26 cellular contexts compared by ENCODE assay signal in the genomic region with DNA sequence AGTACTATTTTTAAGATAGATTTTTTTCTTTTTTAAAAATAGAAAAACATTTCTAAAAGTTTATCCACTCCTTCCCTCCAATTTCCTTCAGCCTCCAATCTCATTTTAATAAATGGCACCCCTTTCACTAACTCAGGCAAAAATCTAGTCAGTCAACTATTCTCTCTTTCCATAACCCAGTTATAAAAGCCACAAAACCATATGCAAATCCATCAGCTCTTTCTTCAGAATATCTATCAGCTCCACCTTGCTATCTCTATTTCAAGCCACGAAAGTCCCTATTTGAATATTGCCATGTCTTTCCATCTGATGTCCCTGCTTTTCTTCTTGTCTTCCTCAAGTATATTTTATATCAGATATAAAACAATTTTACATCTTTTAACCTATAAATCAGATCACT.
"Had no signal": no experiment of that assay in that cellular context is flagged by ENCODE, and none has a peak within 500 bp of the region (broad histone marks: within the 10 kb centered on the region; RNA-seq: fewer than 3 reads in every experiment).

No MANE protein-coding gene starts in this region.

- DNase-seq: activated CD4-positive, alpha-beta memory T cell treated with anti-CD3 and anti-CD28 coated beads for 36 hours; activated CD4-positive, alpha-beta T cell treated with anti-CD3 and anti-CD28 coated beads for 4 hours; activated CD4-positive, alpha-beta T cell treated with anti-CD3 and anti-CD28 coated beads, Interleukin-2, amount 50 U/mL, for 1 hour; activated CD8-positive, alpha-beta memory T cell treated with anti-CD3 and anti-CD28 coated beads, Interleukin-2, amount 50 U/mL, for 4 hours; activated gamma-delta T cell treated with Interleukin-2 at 50 U/mL for 16 hours; activated naive CD4-positive, alpha-beta T cell treated with anti-CD3 and anti-CD28 coated beads for 36 hours; activated T-cell treated with anti-CD3 and anti-CD28 coated beads for 4 hours; activated T-cell treated with anti-CD3 and anti-CD28 coated beads, Interleukin-2, amount 50 U/mL, for 4 hours; colonic mucosa; Karpas-422; NCI-H1105 treated with DMSO at 0.1 percent for 48 hours; NCI-H1436; NCI-H1694 treated with DMSO at 0.1 percent for 48 hours; NCI-H2029; NCI-H2107; NCI-H2171; NCI-H510A treated with DMSO at 0.1 percent for 48 hours; NK-92 treated with Interleukin-12 subunit alpha and Interleukin-12 subunit beta, amount 100 ng/mL, for 24 hours; PC-3; Peyer's patch; RPMI8226; SHP77 treated with DMSO at 0.1 percent for 48 hours; SK-N-SH had no signal

- ATAC-seq: activated CD4-positive, CD25-positive, alpha-beta regulatory T cell treated with anti-CD3 and anti-CD28 coated beads, Interleukin-2, amount 50 U/mL, for 24 hours; activated naive CD4-positive, alpha-beta T cell treated with anti-CD3 and anti-CD28 coated beads, Interleukin-2, amount 50 U/mL, for 72 hours; activated T-cell treated with anti-CD3 and anti-CD28 coated beads, Interleukin-2, amount 50 U/mL, for 4 hours; PC-3; WTC11 had no signal
